Comparison of ENCODE assay signal across 26 cellular contexts in the genomic region with DNA sequence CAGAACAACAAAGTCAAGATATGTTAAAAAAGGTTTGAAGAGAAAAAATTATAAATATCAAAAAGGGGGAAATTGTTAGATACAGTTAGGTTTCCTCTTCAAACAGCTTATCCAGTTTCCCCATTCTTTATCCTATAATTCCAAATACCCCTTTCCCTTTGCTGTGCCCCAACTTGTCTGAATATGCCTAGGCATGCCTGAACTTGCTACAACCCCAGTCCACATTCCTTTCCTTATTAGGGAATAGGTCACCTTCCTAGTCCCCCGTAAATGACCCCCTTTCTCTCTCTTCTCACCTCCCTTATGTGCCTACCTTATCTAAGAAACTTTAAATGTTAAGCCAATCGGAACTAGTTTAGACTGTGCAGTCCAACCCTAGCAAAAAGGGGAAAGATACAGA.
"Had no signal": no experiment of that assay in that cellular context is flagged by ENCODE, and none has a peak within 500 bp of the region (broad histone marks: within the 10 kb centered on the region; RNA-seq: fewer than 3 reads in every experiment).

No MANE protein-coding gene starts in this region.

- H3K27me3 ChIP-seq: body of pancreas, MG63, Peyer's patch had no signal

- H3K36me3 ChIP-seq: MG63, Peyer's patch, WERI-Rb-1 had no signal

- H3K4me3 ChIP-seq: body of pancreas, MG63, Peyer's patch had no signal

- H3K4me1 ChIP-seq: body of pancreas, Peyer's patch had no signal

- H3K4me1 Mint-ChIP-seq: activated naive CD4-positive, alpha-beta T cell treated with anti-CD3 and anti-CD28 coated beads, Interleukin-2, amount 50 U/mL, for 24 hours; central memory CD8-positive, alpha-beta T cell; T-cell had no signal

- H3K27ac Mint-ChIP-seq: activated CD8-positive, alpha-beta T cell treated with anti-CD3 and anti-CD28 coated beads, Interleukin-2, amount 10 ng/mL, durations not matched to agents 7 days and 5 days; activated naive CD4-positive, alpha-beta T cell treated with anti-CD3 and anti-CD28 coated beads, Interleukin-2, amount 50 U/mL, for 24 hours; T-cell had no signal

- ATAC-seq: activated CD4-positive, CD25-positive, alpha-beta regulatory T cell treated with anti-CD3 and anti-CD28 coated beads, Interleukin-2, amount 50 U/mL, for 24 hours; activated CD8-positive, alpha-beta T cell treated with anti-CD3 and anti-CD28 coated beads, Interleukin-2, amount 10 ng/mL, durations not matched to agents 7 days and 5 days; body of pancreas; T-cell had no signal

- H3K27me3 Mint-ChIP-seq: activated naive CD4-positive, alpha-beta T cell treated with anti-CD3 and anti-CD28 coated beads, Interleukin-2, amount 50 U/mL, for 24 hours; central memory CD8-positive, alpha-beta T cell; T-cell had no signal

- H3K4me3 Mint-ChIP-seq: activated CD8-positive, alpha-beta T cell treated with anti-CD3 and anti-CD28 coated beads, Interleukin-2, amount 10 ng/mL, durations not matched to agents 7 days and 5 days; activated naive CD4-positive, alpha-beta T cell treated with anti-CD3 and anti-CD28 coated beads, Interleukin-2, amount 50 U/mL, for 24 hours; central memory CD8-positive, alpha-beta T cell; T-cell had no signal

- H3K36me3 Mint-ChIP-seq: activated naive CD4-positive, alpha-beta T cell treated with anti-CD3 and anti-CD28 coated beads, Interleukin-2, amount 50 U/mL, for 24 hours; T-cell had no signal

- H3K9me3 ChIP-seq: body of pancreas, MG63, Peyer's patch had no signal

- DNase-seq: activated CD4-positive, alpha-beta T cell treated with anti-CD3 and anti-CD28 coated beads for 4 hours; activated CD4-positive, alpha-beta T cell treated with anti-CD3 and anti-CD28 coated beads, Interleukin-2, amount 50 U/mL, for 4 hours; activated CD8-positive, alpha-beta memory T cell treated with anti-CD3 and anti-CD28 coated beads, Interleukin-2, amount 50 U/mL, for 48 hours; activated CD8-positive, alpha-beta T cell treated with anti-CD3 and anti-CD28 coated beads, Interleukin-2, amount 10 ng/mL, durations not matched to agents 7 days and 5 days; activated naive CD4-positive, alpha-beta T cell; activated T-cell treated with anti-CD3 and anti-CD28 coated beads, Interleukin-2, amount 50 U/mL, for 1 hour; aorta; body of pancreas; MG63; MV-4-11; NCI-H1092 treated with DMSO at 0.1 percent for 48 hours; NCI-H1436; NCI-H1694 treated with DMSO at 0.1 percent for 48 hours; NCI-H2029 treated with DMSO at 0.1 percent for 48 hours; NCI-H446; NCI-H524; Peyer's patch; SHP77 treated with DMSO at 0.1 percent for 48 hours; T-cell; T-helper 2 cell; T1000; WERI-Rb-1 had no signal

- H3K27ac ChIP-seq: body of pancreas, KMS-11, Peyer's patch, WERI-Rb-1 had no signal

- H3K4me2 ChIP-seq: KMS-11 had no signal
